Comparison of ENCODE assay signal across 2 cellular contexts in the genomic region with DNA sequence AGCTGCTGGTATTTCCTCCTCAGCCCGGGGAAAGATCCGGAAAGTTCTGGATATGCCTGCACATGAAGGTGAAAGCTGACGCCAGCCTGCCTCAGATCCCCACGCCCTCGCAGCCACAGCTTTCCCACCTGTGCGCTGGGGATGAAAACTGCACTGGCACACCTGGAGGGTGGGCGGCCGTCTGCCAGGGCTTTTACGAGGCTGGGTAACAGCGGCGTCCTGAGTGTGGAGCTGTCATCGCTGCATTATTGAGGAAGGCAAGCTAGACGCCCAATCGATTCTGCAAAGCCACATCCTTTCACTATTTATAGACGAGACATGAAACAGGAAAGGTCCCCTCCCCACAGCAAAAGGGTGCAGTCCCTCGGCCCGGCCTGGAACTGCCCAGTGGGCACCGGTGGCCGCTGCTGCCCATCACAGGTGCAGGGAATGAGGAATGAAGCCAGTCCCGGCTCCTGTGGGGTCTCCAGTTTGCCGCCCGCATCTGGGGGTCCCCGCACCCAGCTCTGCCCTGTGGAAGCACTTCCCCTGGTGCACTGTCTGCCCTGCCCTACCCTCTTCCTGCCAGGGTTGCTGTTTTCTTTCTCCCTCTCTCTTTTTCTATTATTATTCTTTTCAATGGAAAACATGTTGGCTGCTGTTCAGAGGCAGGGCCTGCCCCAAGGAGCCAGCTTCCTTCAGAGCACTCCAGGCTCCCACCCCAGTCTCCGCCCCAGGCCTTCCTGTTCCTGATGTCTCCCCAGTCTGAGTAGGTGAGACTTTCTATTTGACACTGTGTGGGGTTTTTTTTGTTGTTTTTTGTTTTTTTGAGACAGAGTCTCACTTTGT.
TF ChIP-seq lines count a peak whose summit lies in the region.

No MANE protein-coding gene starts in this region.

TF ChIP-seq in HCT116, 20 proteins besides CTCF, POLR2A, EP300 and RAD21 (continued from another document):
- TF ChIP-seq, protein P1, sequence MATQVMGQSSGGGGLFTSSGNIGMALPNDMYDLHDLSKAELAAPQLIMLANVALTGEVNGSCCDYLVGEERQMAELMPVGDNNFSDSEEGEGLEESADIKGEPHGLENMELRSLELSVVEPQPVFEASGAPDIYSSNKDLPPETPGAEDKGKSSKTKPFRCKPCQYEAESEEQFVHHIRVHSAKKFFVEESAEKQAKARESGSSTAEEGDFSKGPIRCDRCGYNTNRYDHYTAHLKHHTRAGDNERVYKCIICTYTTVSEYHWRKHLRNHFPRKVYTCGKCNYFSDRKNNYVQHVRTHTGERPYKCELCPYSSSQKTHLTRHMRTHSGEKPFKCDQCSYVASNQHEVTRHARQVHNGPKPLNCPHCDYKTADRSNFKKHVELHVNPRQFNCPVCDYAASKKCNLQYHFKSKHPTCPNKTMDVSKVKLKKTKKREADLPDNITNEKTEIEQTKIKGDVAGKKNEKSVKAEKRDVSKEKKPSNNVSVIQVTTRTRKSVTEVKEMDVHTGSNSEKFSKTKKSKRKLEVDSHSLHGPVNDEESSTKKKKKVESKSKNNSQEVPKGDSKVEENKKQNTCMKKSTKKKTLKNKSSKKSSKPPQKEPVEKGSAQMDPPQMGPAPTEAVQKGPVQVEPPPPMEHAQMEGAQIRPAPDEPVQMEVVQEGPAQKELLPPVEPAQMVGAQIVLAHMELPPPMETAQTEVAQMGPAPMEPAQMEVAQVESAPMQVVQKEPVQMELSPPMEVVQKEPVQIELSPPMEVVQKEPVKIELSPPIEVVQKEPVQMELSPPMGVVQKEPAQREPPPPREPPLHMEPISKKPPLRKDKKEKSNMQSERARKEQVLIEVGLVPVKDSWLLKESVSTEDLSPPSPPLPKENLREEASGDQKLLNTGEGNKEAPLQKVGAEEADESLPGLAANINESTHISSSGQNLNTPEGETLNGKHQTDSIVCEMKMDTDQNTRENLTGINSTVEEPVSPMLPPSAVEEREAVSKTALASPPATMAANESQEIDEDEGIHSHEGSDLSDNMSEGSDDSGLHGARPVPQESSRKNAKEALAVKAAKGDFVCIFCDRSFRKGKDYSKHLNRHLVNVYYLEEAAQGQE (IDR thresholded peaks at IDR 0.05; ENCODE audit: low read depth): no peak
- TF ChIP-seq ELF1 (IDR thresholded peaks at IDR 0.05; ENCODE audit: borderline replicate concordance, low read depth) (no peak), SIN3A (IDR thresholded peaks at IDR 0.05; ENCODE audit: low read depth) (no peak), TCF7L2 (IDR thresholded peaks at IDR 0.05; ENCODE audit: borderline replicate concordance, extremely low read depth, insufficient read depth, insufficient read length) (no peak), CBX3 (IDR thresholded peaks at IDR 0.05; ENCODE audit: low read depth) (no peak), ZNF274 (IDR thresholded peaks at IDR 0.05; ENCODE audit: low read depth, low read length) (no peak), JUND (IDR thresholded peaks at IDR 0.05) (no peak), EZH2phosphoT487 (IDR thresholded peaks at IDR 0.05; ENCODE audit: borderline replicate concordance) (no peak), FOSL1 (IDR thresholded peaks at IDR 0.05; ENCODE audit: low read depth) (no peak), SRF (IDR thresholded peaks at IDR 0.05; ENCODE audit: low read depth) (no peak), SP1 (IDR thresholded peaks at IDR 0.05; ENCODE audit: low read depth) (no peak), EZH2 (IDR thresholded peaks at IDR 0.05) (no peak)
- TF ChIP-seq, protein P2, sequence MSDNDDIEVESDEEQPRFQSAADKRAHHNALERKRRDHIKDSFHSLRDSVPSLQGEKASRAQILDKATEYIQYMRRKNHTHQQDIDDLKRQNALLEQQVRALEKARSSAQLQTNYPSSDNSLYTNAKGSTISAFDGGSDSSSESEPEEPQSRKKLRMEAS (IDR thresholded peaks at IDR 0.05): no peak

TF ChIP-seq in WTC11, 78 proteins besides CTCF, POLR2A, EP300 and RAD21 (continued from another document):
- TF ChIP-seq, protein P3, sequence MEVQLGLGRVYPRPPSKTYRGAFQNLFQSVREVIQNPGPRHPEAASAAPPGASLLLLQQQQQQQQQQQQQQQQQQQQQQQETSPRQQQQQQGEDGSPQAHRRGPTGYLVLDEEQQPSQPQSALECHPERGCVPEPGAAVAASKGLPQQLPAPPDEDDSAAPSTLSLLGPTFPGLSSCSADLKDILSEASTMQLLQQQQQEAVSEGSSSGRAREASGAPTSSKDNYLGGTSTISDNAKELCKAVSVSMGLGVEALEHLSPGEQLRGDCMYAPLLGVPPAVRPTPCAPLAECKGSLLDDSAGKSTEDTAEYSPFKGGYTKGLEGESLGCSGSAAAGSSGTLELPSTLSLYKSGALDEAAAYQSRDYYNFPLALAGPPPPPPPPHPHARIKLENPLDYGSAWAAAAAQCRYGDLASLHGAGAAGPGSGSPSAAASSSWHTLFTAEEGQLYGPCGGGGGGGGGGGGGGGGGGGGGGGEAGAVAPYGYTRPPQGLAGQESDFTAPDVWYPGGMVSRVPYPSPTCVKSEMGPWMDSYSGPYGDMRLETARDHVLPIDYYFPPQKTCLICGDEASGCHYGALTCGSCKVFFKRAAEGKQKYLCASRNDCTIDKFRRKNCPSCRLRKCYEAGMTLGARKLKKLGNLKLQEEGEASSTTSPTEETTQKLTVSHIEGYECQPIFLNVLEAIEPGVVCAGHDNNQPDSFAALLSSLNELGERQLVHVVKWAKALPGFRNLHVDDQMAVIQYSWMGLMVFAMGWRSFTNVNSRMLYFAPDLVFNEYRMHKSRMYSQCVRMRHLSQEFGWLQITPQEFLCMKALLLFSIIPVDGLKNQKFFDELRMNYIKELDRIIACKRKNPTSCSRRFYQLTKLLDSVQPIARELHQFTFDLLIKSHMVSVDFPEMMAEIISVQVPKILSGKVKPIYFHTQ (CRISPR knock-in tag; IDR thresholded peaks at IDR 0.05): no peak
- TF ChIP-seq SOX15 (CRISPR knock-in tag; IDR thresholded peaks at IDR 0.05) (no peak), ARID4B (CRISPR knock-in tag; IDR thresholded peaks at IDR 0.05; ENCODE audit: borderline replicate concordance) (no peak)
TF ChIP-seq in WTC11: peak in this region for 0.
